ENCODE assay signal across 1 cellular context in the genomic region with DNA sequence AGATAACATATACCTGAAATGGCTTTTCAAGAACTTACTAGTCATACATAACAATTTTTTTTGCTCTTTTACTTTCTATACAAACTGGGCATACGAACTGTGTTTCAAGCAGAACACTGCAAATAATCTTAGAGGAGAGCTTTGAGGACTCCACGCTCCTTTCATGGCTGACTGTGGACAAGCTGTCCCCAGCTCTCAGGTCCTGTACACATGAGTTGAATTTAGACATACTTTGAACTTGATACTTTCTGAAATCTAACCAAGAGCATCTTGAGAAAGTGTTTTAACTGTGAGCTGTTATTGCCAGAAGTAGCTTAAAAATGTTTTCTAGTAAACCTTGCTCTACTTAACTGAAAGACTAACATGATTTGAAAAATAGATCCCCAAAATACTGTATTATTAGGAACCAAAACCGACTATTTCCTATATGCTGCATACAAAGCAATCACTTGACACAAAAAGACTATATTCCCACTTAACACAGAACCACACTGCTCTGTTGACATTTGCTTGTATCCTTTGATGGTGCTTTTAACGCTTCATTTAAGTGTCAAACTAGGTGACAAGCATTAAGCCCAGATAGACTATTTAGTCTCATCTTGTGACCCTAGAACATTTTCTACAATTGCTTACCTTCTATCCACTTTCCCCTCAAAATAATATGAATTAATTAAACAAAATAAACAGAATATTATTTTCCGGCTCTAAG.
TF ChIP-seq lines count a peak whose summit lies in the region.

No MANE protein-coding gene starts in this region.

TF ChIP-seq in H1, 55 proteins besides CTCF, POLR2A, EP300 and RAD21 (continued from another document):
- TF ChIP-seq CHD2 (IDR thresholded peaks at IDR 0.05; ENCODE audit: low read length): no peak
- TF ChIP-seq BCL11A (IDR thresholded peaks at IDR 0.05; ENCODE audit: low read depth in 2 of 2, low read length in 2 of 2): no peak
- no peak for TF ChIP-seq FOSL1 (IDR thresholded peaks at IDR 0.05; ENCODE audit: insufficient read depth, low read depth, low read length)
- TF ChIP-seq SIN3A (conservative IDR thresholded peaks at IDR 0.05 in 1 of 2, IDR thresholded peaks at IDR 0.05 in 1 of 2; ENCODE audit: low read depth in 1 of 2, low read length in 2 of 2): no peak
- TF ChIP-seq EGR1 (IDR thresholded peaks at IDR 0.05; ENCODE audit: borderline replicate concordance, low read depth, low read length): no peak
- no peak for TF ChIP-seq CEBPB (IDR thresholded peaks at IDR 0.05; ENCODE audit: low read depth, low read length)
- TF ChIP-seq, protein P1, sequence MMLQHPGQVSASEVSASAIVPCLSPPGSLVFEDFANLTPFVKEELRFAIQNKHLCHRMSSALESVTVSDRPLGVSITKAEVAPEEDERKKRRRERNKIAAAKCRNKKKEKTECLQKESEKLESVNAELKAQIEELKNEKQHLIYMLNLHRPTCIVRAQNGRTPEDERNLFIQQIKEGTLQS (IDR thresholded peaks at IDR 0.05; ENCODE audit: insufficient read depth, low read depth, low read length): no peak
